15 cellular contexts compared by ENCODE assay signal in genomic region chr2:196502413-196502812, GRCh38.
"Had no signal": no experiment of that assay in that cellular context is flagged by ENCODE, and none has a peak within 500 bp of the region (broad histone marks: within the 10 kb centered on the region; RNA-seq: fewer than 3 reads in every experiment).

No MANE protein-coding gene starts in this region.

- H3K27ac ChIP-seq: epithelial cell of prostate, gastrocnemius medialis, heart right ventricle, lower lobe of right lung, sigmoid colon, spleen, stomach, thoracic aorta had no signal

- H3K9me3 ChIP-seq: gastrocnemius medialis had no signal

- H3K27me3 ChIP-seq: gastrocnemius medialis, heart right ventricle, sigmoid colon, stomach had no signal

- H3K36me3 ChIP-seq: gastrocnemius medialis, heart right ventricle, lower lobe of right lung, sigmoid colon, spleen, stomach, thoracic aorta had no signal

- H3K4me3 ChIP-seq: gastrocnemius medialis, heart right ventricle, lower lobe of right lung, sigmoid colon, spleen, stomach, thoracic aorta had no signal

- ATAC-seq: effector memory CD8-positive, alpha-beta T cell; gastrocnemius medialis; heart right ventricle; left colon; lower lobe of right lung had no signal

- DNase-seq: activated CD4-positive, alpha-beta T cell treated with anti-CD3 and anti-CD28 coated beads, Interleukin-2, amount 10 ng/mL, durations not matched to agents 7 days and 5 days; activated CD8-positive, alpha-beta memory T cell treated with anti-CD3 and anti-CD28 coated beads, Interleukin-2, amount 50 U/mL, for 48 hours; activated naive CD4-positive, alpha-beta T cell; aorta; effector memory CD8-positive, alpha-beta T cell; gastrocnemius medialis; heart right ventricle; left colon; lower lobe of right lung; sigmoid colon; spleen; stimulated activated CD4-positive, alpha-beta T cell treated with anti-CD3 and anti-CD28 coated beads, Interleukin-1b, Interleukin-23, amount 100 ng/mL, for 48 hours; stomach had no signal

- H3K4me1 ChIP-seq: gastrocnemius medialis, lower lobe of right lung, sigmoid colon, spleen, stomach had no signal
